ENCODE assay signal across 8 cellular contexts in the genomic region with DNA sequence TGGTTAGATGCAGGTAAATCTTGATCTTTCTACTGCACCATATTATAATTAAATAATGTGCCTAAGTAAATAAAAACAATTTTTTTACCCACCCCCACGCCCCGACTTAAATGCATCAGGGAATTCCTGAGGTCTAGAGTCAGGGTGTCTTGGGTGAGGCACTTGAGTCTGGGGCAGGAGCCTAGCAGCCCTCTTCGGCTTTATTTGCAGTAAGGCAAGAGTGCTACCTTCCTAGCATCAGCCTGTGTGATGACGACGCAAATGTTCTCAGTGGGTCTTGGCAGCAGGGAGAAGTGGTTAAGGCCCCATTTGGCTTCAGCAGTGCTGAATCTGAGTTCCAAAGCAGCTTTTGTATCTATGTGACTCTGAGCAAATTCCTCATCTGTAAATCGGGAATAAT.
"Had no signal": no experiment of that assay in that cellular context is flagged by ENCODE, and none has a peak within 500 bp of the region (broad histone marks: within the 10 kb centered on the region; RNA-seq: fewer than 3 reads in every experiment).

No MANE protein-coding gene starts in this region.

- H3K9me3 Mint-ChIP-seq: HFFc6 had no signal

- H3K4me1 ChIP-seq: HAP-1 had no signal

- ATAC-seq: HCT116, K562 had no signal

- H3K4me3 Mint-ChIP-seq: HFFc6 had no signal

- DNase-seq: GOT3, H7, HFFc6, IMR-90, KG1 had no signal

- H3K36me3 ChIP-seq: HAP-1 had no signal

- H3K4me3 ChIP-seq: HAP-1, K562 had no signal

- H3K9me3 ChIP-seq: HAP-1 had no signal

- H3K27ac Mint-ChIP-seq: HFFc6 had no signal
